ENCODE assay signal across 14 cellular contexts in genomic region chr10:110883924-110884323, GRCh38. TPM values are rescaled to one million over a fixed set of nuclear protein-coding genes. Genes with fewer than 3 reads are reported as not detected.
A peak's percentile ranks its signal among the peaks of the same experiment; 100 is the strongest.
DNase-seq lines count a peak whose midpoint lies in the region; TF ChIP-seq lines count a peak whose summit lies in the region.
"Had no signal": no experiment of that assay in that cellular context is flagged by ENCODE, and none has a peak within 500 bp of the region (broad histone marks: within the 10 kb centered on the region; RNA-seq: fewer than 3 reads in every experiment).

No MANE protein-coding gene starts in this region.

- intact Hi-C loops in activated CD4-positive, alpha-beta T cell treated with anti-CD3 and anti-CD28 coated beads, Interleukin-2, amount 10 ng/mL, durations not matched to agents 24 days and 14 days (cut with micrococcal nuclease): no loop called here

- TF ChIP-seq CTCF in fibroblast of lung (conservative IDR thresholded peaks at IDR 0.05 in 1 of 2, IDR thresholded peaks at IDR 0.05 in 1 of 2; ENCODE audit: low read depth in 1 of 2, low read length in 2 of 2): no peak

- DNase-seq in activated CD4-positive, alpha-beta T cell treated with anti-CD3 and anti-CD28 coated beads, Interleukin-2, amount 10 ng/mL, durations not matched to agents 24 days and 14 days: no peak
- no peak for DNase-seq in activated CD4-positive, alpha-beta T cell treated with anti-CD3 and anti-CD28 coated beads, Interleukin-2, amount 50 U/mL, for 48 hours
- DNase-seq in activated CD4-positive, alpha-beta memory T cell treated with anti-CD3 and anti-CD28 coated beads, Interleukin-2, amount 10 ng/mL, durations not matched to agents 7 days and 5 days: no peak
- DNase-seq in fibroblast of lung (ENCODE audit: low read depth in 2 of 2) (no peak), NCI-H2081 treated with DMSO at 0.1 percent for 48 hours (lab: John Stamatoyannopoulos, UW) (no peak), MG63 (no peak)
- DNase-seq in activated effector memory CD4-positive, alpha-beta T cell treated with Interleukin-2 at 50 U/mL for 16 hours: no peak
- DNase-seq: ACHN; DMS79 treated with DMSO at 0.1 percent for 48 hours; heart left ventricle; RPMI8226; stimulated activated CD4-positive, alpha-beta T cell treated with anti-CD3 and anti-CD28 coated beads, Interleukin-4, amount 100 ng/mL, for 24 hours had no signal

- peak overlapping the region in 2 of 4 experiments; percentile 7 to 40 for H3K4me3 ChIP-seq in fibroblast of lung (replicated peaks in 1 of 4; ENCODE audit: control extremely low read depth in 1 of 4, insufficient read depth in 1 of 4, low read depth in 3 of 4, low read length in 4 of 4)
- no peak overlapping the region for H3K4me3 ChIP-seq in MG63
- H3K4me3 ChIP-seq: heart left ventricle, lung had no signal

- H3K27me3 ChIP-seq in fibroblast of lung (ENCODE audit: control insufficient read depth, insufficient read depth, low read length) (no peaks in the 10 kb centered on the region), MG63 (no peaks in the 10 kb centered on the region)
- H3K27me3 ChIP-seq: heart left ventricle had no signal

- no peaks in the 10 kb centered on the region for H3K27me3 Mint-ChIP-seq in activated CD4-positive, alpha-beta T cell treated with anti-CD3 and anti-CD28 coated beads, Interleukin-2, amount 10 ng/mL, durations not matched to agents 24 days and 14 days
- H3K27me3 Mint-ChIP-seq in activated CD4-positive, alpha-beta memory T cell treated with anti-CD3 and anti-CD28 coated beads, Interleukin-2, amount 10 ng/mL, durations not matched to agents 7 days and 5 days: no peaks in the 10 kb centered on the region
- H3K27me3 Mint-ChIP-seq in stimulated activated naive CD8-positive, alpha-beta T cell treated with anti-CD3 and anti-CD28 coated beads, Interleukin-15, Interleukin-2, amounts not matched to agents 100 ng/mL and 50 ng/mL, for 24 hours: no peaks in the 10 kb centered on the region

- POLR2A ChIA-PET in activated CD4-positive, alpha-beta memory T cell treated with anti-CD3 and anti-CD28 coated beads, Interleukin-2, amount 10 ng/mL, durations not matched to agents 7 days and 5 days (lab: Charles Lee): interaction anchor here (1.1 to 3.0 kb wide), 4 partner anchors 10 to 26 kb away, joined by 3 to 15 read pairs (median 10); partner anchors contain the start of gene PDCD4

- H3K4me1 ChIP-seq in fibroblast of lung (ENCODE audit: control insufficient read depth, extremely low read depth, insufficient read depth, low read length): peaks cover 2% of the 10 kb centered on the region

- no peaks in the 10 kb centered on the region for H3K9me3 ChIP-seq in fibroblast of lung (ENCODE audit: control insufficient read depth, insufficient read depth, low read depth, low read length)
- H3K9me3 ChIP-seq in MG63: no peaks in the 10 kb centered on the region
- H3K9me3 ChIP-seq: heart left ventricle had no signal

- peaks cover 51% of the 10 kb centered on the region for H3K36me3 Mint-ChIP-seq in activated CD4-positive, alpha-beta T cell treated with anti-CD3 and anti-CD28 coated beads, Interleukin-2, amount 10 ng/mL, durations not matched to agents 24 days and 14 days (ENCODE audit: low read depth)
- H3K36me3 Mint-ChIP-seq in activated CD4-positive, alpha-beta memory T cell treated with anti-CD3 and anti-CD28 coated beads, Interleukin-2, amount 10 ng/mL, durations not matched to agents 7 days and 5 days (ENCODE audit: low read depth): peaks cover 65% of the 10 kb centered on the region
- H3K36me3 Mint-ChIP-seq in stimulated activated naive CD8-positive, alpha-beta T cell treated with anti-CD3 and anti-CD28 coated beads, Interleukin-15, Interleukin-2, amounts not matched to agents 100 ng/mL and 50 ng/mL, for 24 hours (ENCODE audit: low read depth): peaks cover 52% of the 10 kb centered on the region

- peak overlapping the region; percentile 70 for H3K4me3 Mint-ChIP-seq in activated CD4-positive, alpha-beta T cell treated with anti-CD3 and anti-CD28 coated beads, Interleukin-2, amount 10 ng/mL, durations not matched to agents 24 days and 14 days
- peak overlapping the region; percentile 60 for H3K4me3 Mint-ChIP-seq in activated CD4-positive, alpha-beta memory T cell treated with anti-CD3 and anti-CD28 coated beads, Interleukin-2, amount 10 ng/mL, durations not matched to agents 7 days and 5 days
- peak overlapping the region; percentile 77 for H3K4me3 Mint-ChIP-seq in stimulated activated naive CD8-positive, alpha-beta T cell treated with anti-CD3 and anti-CD28 coated beads, Interleukin-15, Interleukin-2, amounts not matched to agents 100 ng/mL and 50 ng/mL, for 24 hours

- no peaks in the 10 kb centered on the region for H3K9me3 Mint-ChIP-seq in activated CD4-positive, alpha-beta T cell treated with anti-CD3 and anti-CD28 coated beads, Interleukin-2, amount 10 ng/mL, durations not matched to agents 24 days and 14 days
- no peaks in the 10 kb centered on the region for H3K9me3 Mint-ChIP-seq in activated CD4-positive, alpha-beta memory T cell treated with anti-CD3 and anti-CD28 coated beads, Interleukin-2, amount 10 ng/mL, durations not matched to agents 7 days and 5 days
- no peaks in the 10 kb centered on the region for H3K9me3 Mint-ChIP-seq in stimulated activated naive CD8-positive, alpha-beta T cell treated with anti-CD3 and anti-CD28 coated beads, Interleukin-15, Interleukin-2, amounts not matched to agents 100 ng/mL and 50 ng/mL, for 24 hours

- H3K27ac Mint-ChIP-seq in activated CD4-positive, alpha-beta T cell treated with anti-CD3 and anti-CD28 coated beads, Interleukin-2, amount 10 ng/mL, durations not matched to agents 24 days and 14 days: peak overlapping the region; percentile 60
- H3K27ac Mint-ChIP-seq in activated CD4-positive, alpha-beta memory T cell treated with anti-CD3 and anti-CD28 coated beads, Interleukin-2, amount 10 ng/mL, durations not matched to agents 7 days and 5 days: peak overlapping the region; percentile 40
- H3K27ac Mint-ChIP-seq in stimulated activated naive CD8-positive, alpha-beta T cell treated with anti-CD3 and anti-CD28 coated beads, Interleukin-15, Interleukin-2, amounts not matched to agents 100 ng/mL and 50 ng/mL, for 24 hours: peak overlapping the region; percentile 93

- H2AFZ ChIP-seq in fibroblast of lung (ENCODE audit: low read length): no peak overlapping the region

- H4K20me1 ChIP-seq in fibroblast of lung (ENCODE audit: control insufficient read depth, extremely low read depth, insufficient read depth, low read length): no peaks in the 10 kb centered on the region

- H3K4me1 Mint-ChIP-seq in activated CD4-positive, alpha-beta T cell treated with anti-CD3 and anti-CD28 coated beads, Interleukin-2, amount 10 ng/mL, durations not matched to agents 24 days and 14 days: peaks cover 28% of the 10 kb centered on the region
- H3K4me1 Mint-ChIP-seq in activated CD4-positive, alpha-beta memory T cell treated with anti-CD3 and anti-CD28 coated beads, Interleukin-2, amount 10 ng/mL, durations not matched to agents 7 days and 5 days: peaks cover 41% of the 10 kb centered on the region
- H3K4me1 Mint-ChIP-seq in stimulated activated naive CD8-positive, alpha-beta T cell treated with anti-CD3 and anti-CD28 coated beads, Interleukin-15, Interleukin-2, amounts not matched to agents 100 ng/mL and 50 ng/mL, for 24 hours (ENCODE audit: low read depth): peaks cover 80% of the 10 kb centered on the region

- H3K36me3 ChIP-seq in fibroblast of lung (ENCODE audit: control insufficient read depth, insufficient read depth, low read length) (no peaks in the 10 kb centered on the region), MG63 (peaks cover 42% of the 10 kb centered on the region)

- peak overlapping the region; percentile 51 for H3K4me2 ChIP-seq in fibroblast of lung (ENCODE audit: extremely low read depth, insufficient read depth, low read length)

- H3K9ac ChIP-seq in fibroblast of lung (ENCODE audit: insufficient read depth, low read length): no peak overlapping the region

- H3K79me2 ChIP-seq in fibroblast of lung (ENCODE audit: control insufficient read depth, insufficient read depth, low read length): no peaks in the 10 kb centered on the region

- CTCF ChIA-PET in activated CD4-positive, alpha-beta memory T cell treated with anti-CD3 and anti-CD28 coated beads, Interleukin-2, amount 10 ng/mL, durations not matched to agents 7 days and 5 days (lab: Charles Lee): interaction anchor here (1.9 kb wide), 1 partner anchor 138 kb away, joined by 5 read pairs; no protein-coding TSS in a partner anchor

- H3K27ac ChIP-seq in fibroblast of lung (ENCODE audit: insufficient read depth, low read length): no peak overlapping the region

RNA-seq across cellular contexts. Expression of gene PDCD4, which starts 12.2 kb away (rescaled TPM):
- 45.2 and 53.6 TPM in 2 replicates for total RNA-seq in activated CD4-positive, alpha-beta T cell treated with anti-CD3 and anti-CD28 coated beads, Interleukin-2, amount 10 ng/mL, durations not matched to agents 24 days and 14 days
- 100 to 1,000 TPM; 105 to 109 TPM for total RNA-seq in activated CD4-positive, alpha-beta memory T cell treated with anti-CD3 and anti-CD28 coated beads, Interleukin-2, amount 10 ng/mL, durations not matched to agents 7 days and 5 days
- 61.4 and 83.7 TPM in 2 replicates for total RNA-seq in fibroblast of lung
- polyA plus RNA-seq in fibroblast of lung: 48.5 and 54.6 TPM in 2 replicates
- polyA plus RNA-seq in fibroblast of lung (2012): 56.6 and 59.0 TPM in 2 replicates
- 3.8 and 6.1 TPM in 2 replicates for polyA minus RNA-seq in fibroblast of lung (ENCODE audit: low replicate concordance)
- total RNA-seq in MG63 (2014; rRNA removed; shearing (Covaris generic); ENCODE audit: low replicate concordance): 20.0 and 25.8 TPM in 2 replicates

RNA-seq across cellular contexts. Expression of gene BBIP1, which starts 35.1 kb away (rescaled TPM):
- total RNA-seq in activated CD4-positive, alpha-beta T cell treated with anti-CD3 and anti-CD28 coated beads, Interleukin-2, amount 10 ng/mL, durations not matched to agents 24 days and 14 days: 26.3 and 31.1 TPM in 2 replicates
- 10 to 100 TPM; 24.8 to 30.2 TPM for total RNA-seq in activated CD4-positive, alpha-beta memory T cell treated with anti-CD3 and anti-CD28 coated beads, Interleukin-2, amount 10 ng/mL, durations not matched to agents 7 days and 5 days
- total RNA-seq in fibroblast of lung: 21.6 and 31.7 TPM in 2 replicates
- polyA plus RNA-seq in fibroblast of lung: 27.6 and 30.1 TPM in 2 replicates
- 27.9 and 40.0 TPM in 2 replicates for polyA plus RNA-seq in fibroblast of lung (2012)
- polyA minus RNA-seq in fibroblast of lung (ENCODE audit: low replicate concordance): 0.47 and 4.3 TPM in 2 replicates
- total RNA-seq in MG63 (2014; rRNA removed; shearing (Covaris generic); ENCODE audit: low replicate concordance): 13.1 and 28.5 TPM in 2 replicates

RNA-seq across cellular contexts. Expression of gene SHOC2, which starts 35.5 kb away (rescaled TPM):
- total RNA-seq in activated CD4-positive, alpha-beta T cell treated with anti-CD3 and anti-CD28 coated beads, Interleukin-2, amount 10 ng/mL, durations not matched to agents 24 days and 14 days: 38.3 and 41.8 TPM in 2 replicates
- total RNA-seq in activated CD4-positive, alpha-beta memory T cell treated with anti-CD3 and anti-CD28 coated beads, Interleukin-2, amount 10 ng/mL, durations not matched to agents 7 days and 5 days: 10 to 100 TPM; 43.2 to 45.6 TPM
- total RNA-seq in fibroblast of lung: 62.1 and 83.6 TPM in 2 replicates
- polyA plus RNA-seq in fibroblast of lung: 35.9 and 45.3 TPM in 2 replicates
- polyA plus RNA-seq in fibroblast of lung (2012): 30.3 and 38.2 TPM in 2 replicates
- 9.2 and 10.2 TPM in 2 replicates for polyA minus RNA-seq in fibroblast of lung (ENCODE audit: low replicate concordance)
- 11.1 and 15.4 TPM in 2 replicates for total RNA-seq in MG63 (2014; rRNA removed; shearing (Covaris generic); ENCODE audit: low replicate concordance)

Comparison
In these comparisons a context has a peak if more than half of its experiments do, and no peak if none do; other contexts are left out.
1. H3K27ac Mint-ChIP-seq: peak in every context shown above with its lines; median percentile 93 in stimulated activated naive CD8-positive, alpha-beta T cell treated with anti-CD3 and anti-CD28 coated beads, Interleukin-15, Interleukin-2, amounts not matched to agents 100 ng/mL and 50 ng/mL, for 24 hours; 60 in activated CD4-positive, alpha-beta T cell treated with anti-CD3 and anti-CD28 coated beads, Interleukin-2, amount 10 ng/mL, durations not matched to agents 24 days and 14 days; 40 in activated CD4-positive, alpha-beta memory T cell treated with anti-CD3 and anti-CD28 coated beads, Interleukin-2, amount 10 ng/mL, durations not matched to agents 7 days and 5 days.